In the genomic region with DNA sequence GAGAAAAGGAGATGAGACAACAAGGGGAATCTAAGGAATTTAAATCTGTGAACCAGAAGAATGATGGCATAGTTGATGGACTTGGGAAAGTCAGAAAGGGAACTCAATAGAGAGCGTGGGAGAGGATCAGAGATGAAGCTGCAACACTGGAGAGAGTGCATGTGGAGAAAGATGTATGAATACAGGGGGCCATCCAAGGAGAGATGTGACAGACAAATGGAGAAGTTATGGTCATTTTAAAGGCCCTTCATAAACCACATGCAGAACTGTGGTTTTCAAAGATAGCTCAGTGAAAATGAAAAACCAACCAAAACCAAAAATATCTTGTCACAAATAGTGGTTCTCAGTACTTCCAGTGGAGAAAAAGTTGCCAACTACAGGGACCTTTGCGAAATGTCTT, we compare ENCODE assay signal across 13 cellular contexts.
DNase-seq lines count a peak whose midpoint lies in the region; ATAC-seq, FAIRE-seq and TF ChIP-seq lines count a peak whose summit lies in the region.
"Had no signal": no experiment of that assay in that cellular context is flagged by ENCODE, and none has a peak within 500 bp of the region (broad histone marks: within the 10 kb centered on the region; RNA-seq: fewer than 3 reads in every experiment).

No MANE protein-coding gene starts in this region.

- no peak overlapping the region for H3K9ac ChIP-seq in HepG2 (ENCODE audit: insufficient read depth, low read depth, low read length)

- H3K4me3 ChIP-seq in HepG2 (replicated peaks in 1 of 3; ENCODE audit: insufficient read depth in 1 of 3, low read depth in 2 of 3, low read length in 3 of 3) = no peak overlapping the region
- H3K4me3 ChIP-seq: thoracic aorta had no signal

- ATAC-seq in GM18508 (IDR thresholded peaks at IDR 0.05; ENCODE audit: insufficient read depth, unreplicated experiment) = peak; percentile 85
- ATAC-seq in GM21390 (IDR thresholded peaks at IDR 0.05; ENCODE audit: unreplicated experiment) = peak; percentile 85
- peak; percentile 83 for ATAC-seq in HG03135 (IDR thresholded peaks at IDR 0.05; ENCODE audit: unreplicated experiment)
- no peak for ATAC-seq in foreskin keratinocyte
- no peak for ATAC-seq in HepG2

- no peak overlapping the region for H2AFZ ChIP-seq in HepG2 (ENCODE audit: low read length)

- no peak overlapping the region for H3K27ac ChIP-seq in foreskin keratinocyte
- H3K27ac ChIP-seq in HepG2 (ENCODE audit: extremely low read length, insufficient read depth, low read length) = no peak overlapping the region
- H3K27ac ChIP-seq: thoracic aorta, VCaP had no signal

- POLR2A ChIA-PET in HepG2 (lab: Yijun Ruan, JAX) = no interaction called here

- DNase-seq in SKM-1 (lab: John Stamatoyannopoulos, UW; ENCODE audit: unreplicated experiment) (peak; percentile 19), foreskin keratinocyte (no peak), SK-N-DZ (ENCODE audit: low spot score) (no peak), HepG2 (ENCODE audit: low spot score) (no peak), cardiac septum (ENCODE audit: low spot score) (no peak)
- DNase-seq: DMS79, mammary epithelial cell, NCI-H748 treated with DMSO at 0.1 percent for 48 hours had no signal

- 96% methylated on average over 2 of the region's 2 CpGs for WGBS in HepG2 (ENCODE audit: low lambda C conversion rate)

- TF ChIP-seq CTCF in foreskin keratinocyte (conservative IDR thresholded peaks at IDR 0.05) = no peak
- TF ChIP-seq CTCF in HepG2 (CRISPR knock-in tag; IDR thresholded peaks at IDR 0.05) = no peak

- no peak overlapping the region for H3K4me2 ChIP-seq in HepG2 (ENCODE audit: low read depth, low read length)

- no peak for TF ChIP-seq POLR2A in HepG2 (IDR thresholded peaks at IDR 0.05; ENCODE audit: insufficient read depth in 1 of 2, low read depth in 2 of 2, low read length in 2 of 2)

- intact Hi-C loops in HepG2 (cut with micrococcal nuclease; ENCODE audit: unreplicated experiment) = no loop called here
- intact Hi-C loops in cardiac septum (cut with DNase I) = no loop called here

- FAIRE-seq in HepG2 (lab: Jason Lieb, UNC) = no peak

- H3K79me2 ChIP-seq in HepG2 (ENCODE audit: insufficient read depth, low read length) = no peaks in the 10 kb centered on the region

- H3K27me3 ChIP-seq in foreskin keratinocyte (no peaks in the 10 kb centered on the region), HepG2 (ENCODE audit: control insufficient read depth in 1 of 2, insufficient read depth in 2 of 2, low read length in 2 of 2) (no peaks in the 10 kb centered on the region; a peak in 1 of 5 replicates)

- no peaks in the 10 kb centered on the region for H4K20me1 ChIP-seq in HepG2 (ENCODE audit: insufficient read depth, low read length)

- no TSS peak for BruUV-seq in HepG2 (replicated peaks; lab: Mats Ljungman, UMichigan)

- CTCF ChIA-PET in HepG2 (lab: Yijun Ruan, JAX; ENCODE audit: low intra/inter-chr PET ratio, low total read pairs) = no interaction called here

- in situ Hi-C loops in HepG2 (cut with HindIII; ENCODE audit: extremely low pct_ligation_motif_present, low pct_unique_long_range_greater_than_20kb) = no loop called here

- TF ChIP-seq RAD21 in HepG2 (CRISPR knock-in tag; IDR thresholded peaks at IDR 0.05) = no peak

- TF ChIP-seq EP300 in HepG2 (IDR thresholded peaks at IDR 0.05; ENCODE audit: low read depth in 2 of 2, low read length in 2 of 2) (no peak), HepG2 (CRISPR knock-in tag; IDR thresholded peaks at IDR 0.05; ENCODE audit: borderline replicate concordance) (no peak)

- no peaks in the 10 kb centered on the region for H3K9me3 ChIP-seq in HepG2 (ENCODE audit: low read length)
- H3K9me3 ChIP-seq: thoracic aorta had no signal

- H3K36me3 ChIP-seq in HepG2 (replicated peaks in 1 of 2; ENCODE audit: control insufficient read depth in 1 of 2, insufficient read depth in 2 of 2, low read length in 2 of 2) = no peaks in the 10 kb centered on the region; a peak in 3 of 5 replicates
- H3K36me3 ChIP-seq: thoracic aorta had no signal

- H3K4me1 ChIP-seq in foreskin keratinocyte (no peaks in the 10 kb centered on the region), HepG2 (ENCODE audit: insufficient read depth, low read length) (no peaks in the 10 kb centered on the region)

TF ChIP-seq in HepG2, 621 proteins besides CTCF, POLR2A, EP300 and RAD21 (continues in another document):
- TF ChIP-seq ZNF142 (CRISPR knock-in tag; IDR thresholded peaks at IDR 0.05) (no peak), RORA (CRISPR knock-in tag; IDR thresholded peaks at IDR 0.05) (no peak), CSRNP2 (CRISPR knock-in tag; conservative IDR thresholded peaks at IDR 0.05; ENCODE audit: low read depth) (no peak), ZNF282 (IDR thresholded peaks at IDR 0.05; ENCODE audit: partially characterized antibody) (no peak), ZNF891 (CRISPR knock-in tag; IDR thresholded peaks at IDR 0.05) (no peak), RXRA (CRISPR knock-in tag; IDR thresholded peaks at IDR 0.05) (no peak)
- TF ChIP-seq, protein P1, sequence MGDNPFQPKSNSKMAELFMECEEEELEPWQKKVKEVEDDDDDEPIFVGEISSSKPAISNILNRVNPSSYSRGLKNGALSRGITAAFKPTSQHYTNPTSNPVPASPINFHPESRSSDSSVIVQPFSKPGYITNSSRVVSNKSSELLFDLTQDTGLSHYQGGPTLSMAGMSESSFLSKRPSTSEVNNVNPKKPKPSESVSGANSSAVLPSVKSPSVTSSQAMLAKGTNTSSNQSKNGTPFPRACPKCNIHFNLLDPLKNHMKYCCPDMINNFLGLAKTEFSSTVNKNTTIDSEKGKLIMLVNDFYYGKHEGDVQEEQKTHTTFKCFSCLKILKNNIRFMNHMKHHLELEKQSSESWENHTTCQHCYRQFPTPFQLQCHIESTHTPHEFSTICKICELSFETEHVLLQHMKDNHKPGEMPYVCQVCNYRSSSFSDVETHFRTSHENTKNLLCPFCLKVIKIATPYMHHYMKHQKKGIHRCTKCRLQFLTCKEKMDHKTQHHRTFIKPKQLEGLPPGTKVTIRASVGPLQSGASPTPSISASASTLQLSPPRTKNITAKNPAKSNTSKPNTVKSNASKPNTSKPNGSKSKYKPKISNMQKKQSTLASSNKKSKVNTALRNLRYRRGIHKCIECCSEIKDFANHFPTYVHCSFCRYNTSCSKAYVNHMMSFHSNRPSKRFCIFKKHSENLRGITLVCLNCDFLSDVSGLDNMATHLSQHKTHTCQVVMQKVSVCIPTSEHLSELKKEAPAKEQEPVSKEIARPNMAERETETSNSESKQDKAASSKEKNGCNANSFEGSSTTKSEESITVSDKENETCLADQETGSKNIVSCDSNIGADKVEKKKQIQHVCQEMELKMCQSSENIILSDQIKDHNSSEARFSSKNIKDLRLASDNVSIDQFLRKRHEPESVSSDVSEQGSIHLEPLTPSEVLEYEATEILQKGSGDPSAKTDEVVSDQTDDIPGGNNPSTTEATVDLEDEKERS (CRISPR knock-in tag; IDR thresholded peaks at IDR 0.05) = no peak

Comparison
In these comparisons a context has a peak if more than half of its experiments do, and no peak if none do; other contexts are left out.
1. ATAC-seq: peak in GM18508 (single experiment), GM21390 (single experiment) and HG03135 (single experiment); none in foreskin keratinocyte (single experiment) and HepG2 (single experiment).